In genomic region chr5:174501461-174502069, GRCh38 we compare ENCODE assay signal across 21 cellular contexts.
DNase-seq lines count a peak whose midpoint lies in the region; ATAC-seq and TF ChIP-seq lines count a peak whose summit lies in the region.
"Had no signal": no experiment of that assay in that cellular context is flagged by ENCODE, and none has a peak within 500 bp of the region (broad histone marks: within the 10 kb centered on the region; RNA-seq: fewer than 3 reads in every experiment).

No MANE protein-coding gene starts in this region.

- DNase-seq in right atrium auricular region (ENCODE audit: low spot score) (peak; percentile 42), Right ventricle myocardium superior (no peak), body of pancreas (peak in 3 of 4 donors; percentile 26 to 37 (median 32)), kidney tubule cell (ENCODE audit: low spot score) (peak; percentile 1), DMS153 treated with DMSO at 0.1 percent for 48 hours (lab: John Stamatoyannopoulos, UW; ENCODE audit: unreplicated experiment) (no peak), NCI-H446 (lab: John Stamatoyannopoulos, UW) (no peak), GM20000 (ENCODE audit: low spot score) (no peak)
- DNase-seq: activated CD4-positive, alpha-beta T cell treated with anti-CD3 and anti-CD28 coated beads, Interleukin-2, amount 10 ng/mL, durations not matched to agents 24 days and 14 days; activated CD8-positive, alpha-beta memory T cell treated with anti-CD3 and anti-CD28 coated beads, Interleukin-2, amount 50 U/mL, for 48 hours; activated gamma-delta T cell; DND-41; glutamatergic neuron; MV-4-11; naive thymus-derived CD4-positive, alpha-beta T cell; NCI-H2029; NCI-H524 treated with DMSO at 0.1 percent for 48 hours; OCI-M1; stimulated activated naive CD4-positive, alpha-beta T cell; upper lobe of left lung had no signal

- H3K4me3 ChIP-seq in right atrium auricular region, result no peak overlapping the region
- H3K4me3 ChIP-seq in body of pancreas, result no peak overlapping the region
- H3K4me3 ChIP-seq: lung, upper lobe of left lung had no signal

- H3K9me3 ChIP-seq in right atrium auricular region (peaks cover 0 to 18% of the 10 kb centered on the region in 2 donors), body of pancreas (no peaks in the 10 kb centered on the region)

- no peaks in the 10 kb centered on the region for H3K27me3 ChIP-seq in right atrium auricular region
- H3K27me3 ChIP-seq in body of pancreas, result no peaks in the 10 kb centered on the region
- H3K27me3 ChIP-seq: upper lobe of left lung had no signal

- no peak overlapping the region for H3K27ac ChIP-seq in right atrium auricular region
- peak overlapping the region in 1 of 4 donors; percentile 11 for H3K27ac ChIP-seq in body of pancreas
- H3K27ac ChIP-seq: upper lobe of left lung had no signal

- 27 to 36% methylated on average over 6 of the region's 6 CpGs for WGBS in body of pancreas, 2 donors

- H3K4me1 ChIP-seq in right atrium auricular region, result no peaks in the 10 kb centered on the region
- H3K4me1 ChIP-seq in body of pancreas, result peaks cover 6% of the 10 kb centered on the region
- H3K4me1 ChIP-seq: upper lobe of left lung had no signal

- TF ChIP-seq CTCF in right atrium auricular region (IDR thresholded peaks at IDR 0.05) (no peak), body of pancreas (IDR thresholded peaks at IDR 0.05) (no peak), GM20000 (IDR thresholded peaks at IDR 0.05; ENCODE audit: extremely low read depth, missing control alignments) (no peak)

- intact Hi-C loops in Right ventricle myocardium superior (cut with DNase I), result no loop called here
- intact Hi-C loops in body of pancreas (cut with DNase I), result no loop called here

- H3K36me3 ChIP-seq in right atrium auricular region (no peaks in the 10 kb centered on the region), body of pancreas (replicated peaks in 1 of 2; ENCODE audit: insufficient read depth in 1 of 2, low read depth in 2 of 2) (no peaks in the 10 kb centered on the region)
- H3K36me3 ChIP-seq: upper lobe of left lung had no signal

- ATAC-seq in Right ventricle myocardium superior (ENCODE audit: poor library complexity), result no peak
- peak; percentile 28 for ATAC-seq in body of pancreas
- no peak for ATAC-seq in HG03432 (IDR thresholded peaks at IDR 0.05; ENCODE audit: unreplicated experiment)
- ATAC-seq: naive thymus-derived CD4-positive, alpha-beta T cell had no signal

- no peak for TF ChIP-seq POLR2A in body of pancreas (IDR thresholded peaks at IDR 0.05)

Comparison
In these comparisons a context has a peak if more than half of its experiments do, and no peak if none do; other contexts are left out.
1. DNase-seq: peak in right atrium auricular region (single experiment), body of pancreas (3 of 4) and kidney tubule cell (single experiment); none in Right ventricle myocardium superior (single experiment), DMS153 treated with DMSO at 0.1 percent for 48 hours (single experiment), NCI-H446 (0 of 2) and GM20000 (single experiment).